ENCODE assay signal across 8 cellular contexts in genomic region chr2:215973954-215974699, GRCh38.
DNase-seq lines count a peak whose midpoint lies in the region; ATAC-seq and TF ChIP-seq lines count a peak whose summit lies in the region.

No MANE protein-coding gene starts in this region.

- peaks cover 19 to 30% of the 10 kb centered on the region in 2 donors for H3K4me1 Mint-ChIP-seq in effector memory CD8-positive, alpha-beta T cell (ENCODE audit: low read depth in 2 of 2)
- peaks cover 26% of the 10 kb centered on the region for H3K4me1 Mint-ChIP-seq in nephron progenitor cell

- H3K27me3 Mint-ChIP-seq in effector memory CD8-positive, alpha-beta T cell = no peaks in the 10 kb centered on the region
- H3K27me3 Mint-ChIP-seq in nephron progenitor cell (ENCODE audit: low read depth, poor library complexity) = no peaks in the 10 kb centered on the region

- H3K27ac Mint-ChIP-seq in effector memory CD8-positive, alpha-beta T cell = peak overlapping the region; percentile 57 to 66
- H3K27ac Mint-ChIP-seq in nephron progenitor cell = peak overlapping the region; percentile 55

- H3K36me3 Mint-ChIP-seq in effector memory CD8-positive, alpha-beta T cell (ENCODE audit: insufficient read depth) = peaks cover 9% of the 10 kb centered on the region
- peaks cover 32% of the 10 kb centered on the region for H3K36me3 Mint-ChIP-seq in nephron progenitor cell (ENCODE audit: low read depth)

- H3K9me3 Mint-ChIP-seq in effector memory CD8-positive, alpha-beta T cell = peaks cover 0 to 3% of the 10 kb centered on the region in 2 donors
- H3K9me3 Mint-ChIP-seq in nephron progenitor cell = peaks cover 16% of the 10 kb centered on the region

- no peak for TF ChIP-seq CTCF in nephron progenitor cell (IDR thresholded peaks at IDR 0.05)

- ATAC-seq in effector memory CD8-positive, alpha-beta T cell (replicated peaks) = peak; percentile 31

- DNase-seq in DMS153 treated with DMSO at 0.1 percent for 48 hours (lab: John Stamatoyannopoulos, UW; ENCODE audit: unreplicated experiment) (peak; percentile 25), MV-4-11 (lab: John Stamatoyannopoulos, UW) (peak; percentile 73), nephron progenitor cell (no peak), GDM1 (lab: John Stamatoyannopoulos, UW) (no peak), NCI-H1694 treated with DMSO at 0.1 percent for 48 hours (lab: John Stamatoyannopoulos, UW) (no peak), AG08396 (ENCODE audit: low spot score) (no peak), NK-92 (lab: John Stamatoyannopoulos, UW; ENCODE audit: unreplicated experiment) (no peak)
- no peak for DNase-seq in effector memory CD8-positive, alpha-beta T cell

- H3K4me3 Mint-ChIP-seq in effector memory CD8-positive, alpha-beta T cell = no peak overlapping the region
- no peak overlapping the region for H3K4me3 Mint-ChIP-seq in nephron progenitor cell

Comparison
In these comparisons a context has a peak if more than half of its experiments do, and no peak if none do; other contexts are left out.
1. DNase-seq: peak in DMS153 treated with DMSO at 0.1 percent for 48 hours (single experiment) and MV-4-11 (single experiment); none in effector memory CD8-positive, alpha-beta T cell (0 of 3), nephron progenitor cell (single experiment), GDM1 (single experiment), NCI-H1694 treated with DMSO at 0.1 percent for 48 hours (single experiment), AG08396 (single experiment) and NK-92 (single experiment).